Comparison of ENCODE assay signal across 19 cellular contexts in the genomic region with DNA sequence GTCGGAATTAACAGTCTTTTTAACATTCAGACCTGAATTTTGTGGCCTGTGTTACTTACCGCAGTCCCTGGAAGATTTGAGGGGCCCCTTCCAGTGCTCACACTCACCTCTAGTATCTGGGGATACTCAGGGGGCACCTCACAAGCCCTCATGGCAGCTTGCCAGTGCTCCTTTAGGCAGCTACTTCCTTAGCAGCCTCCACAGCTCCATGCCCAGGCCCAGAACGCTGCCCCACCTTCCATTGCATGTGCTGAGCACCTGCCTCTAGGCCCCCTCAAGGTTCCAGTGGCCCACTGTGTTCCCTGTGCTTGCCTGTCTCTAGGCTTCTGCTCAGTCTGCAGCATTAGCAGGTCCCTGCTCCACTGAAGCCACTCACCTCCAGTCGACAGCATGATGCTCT.
"Had no signal": no experiment of that assay in that cellular context is flagged by ENCODE, and none has a peak within 500 bp of the region (broad histone marks: within the 10 kb centered on the region; RNA-seq: fewer than 3 reads in every experiment).

No MANE protein-coding gene starts in this region.

- H3K27me3 ChIP-seq: MG63, SJSA1 had no signal

- H3K4me3 ChIP-seq: MG63, SJSA1, SK-N-MC had no signal

- H3K27ac ChIP-seq: SJSA1, SK-N-MC had no signal

- H3K36me3 ChIP-seq: MG63, SJSA1 had no signal

- DNase-seq: KBM-7, MG63, NCI-H1092, NCI-H1105 treated with DMSO at 0.1 percent for 48 hours, NCI-H1417 treated with DMSO at 0.1 percent for 48 hours, NCI-H146, NCI-H1694 treated with DMSO at 0.1 percent for 48 hours, NCI-H1930, NCI-H2081, NCI-H2107, NCI-H2227 treated with DMSO at 0.1 percent for 48 hours, NCI-H524, NCI-H69, NCI-H774, Right ventricle myocardium superior, SIG-M5 had no signal

- FAIRE-seq: RCC 7860 had no signal
